In genomic region chr1:187257476-187257875, GRCh38 we compare ENCODE assay signal across 8 cellular contexts.
"Had no signal": no experiment of that assay in that cellular context is flagged by ENCODE, and none has a peak within 500 bp of the region (broad histone marks: within the 10 kb centered on the region; RNA-seq: fewer than 3 reads in every experiment).

No MANE protein-coding gene starts in this region.

- H3K9ac ChIP-seq: KMS-11 had no signal

- DNase-seq: IMR-90, KBM-7, KG1 had no signal

- H3K27ac ChIP-seq: HL-60, KMS-11 had no signal

- H3K36me3 Mint-ChIP-seq: IgD-negative memory B cell had no signal

- H3K4me3 Mint-ChIP-seq: IgD-negative memory B cell had no signal

- H3K4me3 ChIP-seq: K562 had no signal

- H3K27me3 Mint-ChIP-seq: IgD-negative memory B cell had no signal

- H3K4me1 Mint-ChIP-seq: IgD-negative memory B cell had no signal

- H3K4me2 ChIP-seq: KMS-11 had no signal

- H3K27ac Mint-ChIP-seq: IgD-negative memory B cell had no signal

- ATAC-seq: HepG2, K562 had no signal
